In the genomic region with DNA sequence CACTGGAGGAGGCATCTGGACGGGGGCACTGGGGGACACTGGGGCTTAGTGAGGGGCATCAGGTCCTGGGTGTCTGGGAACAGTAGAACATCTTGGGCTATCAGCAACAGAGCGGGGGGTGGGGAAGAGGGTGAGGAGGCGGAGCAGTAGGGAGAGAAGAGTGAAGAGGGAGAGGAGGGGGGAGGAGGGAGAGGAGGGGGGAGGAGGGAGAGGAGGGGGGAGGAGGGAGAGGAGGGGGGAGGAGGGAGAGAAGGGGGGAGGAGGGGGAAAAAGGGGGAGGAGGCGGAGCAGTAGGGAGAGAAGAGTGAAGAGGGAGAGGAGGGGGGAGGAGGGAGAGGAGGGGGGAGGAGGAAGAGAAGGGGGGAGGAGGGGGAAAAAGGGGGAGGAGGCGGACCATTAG, we compare ENCODE assay signal across 8 cellular contexts. TPM values are rescaled to one million over a fixed set of nuclear protein-coding genes. Genes with fewer than 3 reads are reported as not detected.
DNase-seq lines count a peak whose midpoint lies in the region; ATAC-seq, FAIRE-seq and TF ChIP-seq lines count a peak whose summit lies in the region.
"Not testable (repeated sequence)": the region's sequence is repeated elsewhere in the genome, so short reads cannot be mapped to it uniquely, and the experiment has no call there.

No MANE protein-coding gene starts in this region.

- intact Hi-C loops in K562 (cut with micrococcal nuclease): not testable (repeated sequence)

- not testable (repeated sequence) for H3K27ac ChIP-seq in K562 (ENCODE audit: extremely low read depth, low read depth, low read length)
- peak overlapping the region; percentile 50 for H3K27ac ChIP-seq in temporal lobe (ENCODE audit: low read depth, low read length)

- peaks cover 75% of the 10 kb centered on the region; the same call in 1 of the 3 replicates for H3K36me3 ChIP-seq in K562 (ENCODE audit: control insufficient read depth, insufficient read depth, low read length)

- not testable (repeated sequence) for H4K20me1 ChIP-seq in K562 (replicated peaks; ENCODE audit: control insufficient read depth, insufficient read depth, low read length)

- not testable (repeated sequence) for TF ChIP-seq RAD21 in K562 (CRISPR knock-in tag; conservative IDR thresholded peaks at IDR 0.05 in 1 of 2, IDR thresholded peaks at IDR 0.05 in 1 of 2)

- H3K9me3 ChIP-seq in K562 (replicated peaks; ENCODE audit: control insufficient read depth, insufficient read depth, low read depth, low read length): not testable (repeated sequence)

- peak overlapping the region in 1 of 2 experiments; percentile 28; a peak in 2 of 4 replicates for H3K9ac ChIP-seq in K562 (ENCODE audit: insufficient read depth in 1 of 2, low read depth in 2 of 2, low read length in 2 of 2)

- not testable (repeated sequence) for H3K4me2 ChIP-seq in K562 (ENCODE audit: insufficient read depth, low read length)

- in situ Hi-C loops in K562 (cut with MboI): not testable (repeated sequence)

- not testable (repeated sequence) for BruUV-seq in K562 (replicated peaks; lab: Mats Ljungman, UMichigan)

- not testable (repeated sequence) for H3K79me2 ChIP-seq in K562 (ENCODE audit: control insufficient read depth, insufficient read depth, low read length)

- POLR2A ChIA-PET in K562 (lab: Yijun Ruan, JAX): not testable (repeated sequence)

- H2AFZ ChIP-seq in K562 (ENCODE audit: low read depth, low read length): not testable (repeated sequence)

- not testable (repeated sequence) for H3K4me3 ChIP-seq in K562

- H3K27me3 ChIP-seq in K562 (ENCODE audit: control insufficient read depth in 2 of 2, insufficient read depth in 2 of 2, low read length in 2 of 2): not testable (repeated sequence)

- not testable (repeated sequence) for TF ChIP-seq EP300 in K562 (IDR thresholded peaks at IDR 0.05; ENCODE audit: low read length)

- not testable (repeated sequence) for TF ChIP-seq POLR2A in K562 (conservative IDR thresholded peaks at IDR 0.05)

- H3K4me1 ChIP-seq in K562 (replicated peaks in 1 of 2; ENCODE audit: control insufficient read depth in 2 of 2, insufficient read depth in 2 of 2, low read length in 2 of 2): peaks cover 0 to 76% of the 10 kb centered on the region in 2 experiments; a peak in 2 of 5 replicates

- DNase-seq in Ammon's horn (ENCODE audit: low spot score): peak; percentile 90
- peak; percentile 65 for DNase-seq in NCI-H1105 (lab: John Stamatoyannopoulos, UW)
- peak; percentile 56 for DNase-seq in NCI-H510A treated with DMSO at 0.1 percent for 48 hours (lab: John Stamatoyannopoulos, UW)
- DNase-seq in T1000 (lab: John Stamatoyannopoulos, UW): peak; percentile 32
- DNase-seq in K562 (ENCODE audit: extremely low read depth in 1 of 4, low spot score in 3 of 4): peak in 2 of 4 experiments; percentile 29 to 59
- peak; percentile 44 for DNase-seq in fibroblast of peridontal ligament (ENCODE audit: extremely low read depth)
- DNase-seq in medulla oblongata (ENCODE audit: extremely low spot score): peak; percentile 82

- not testable (repeated sequence) for ATAC-seq in K562

- not testable (repeated sequence) for H3K9me1 ChIP-seq in K562 (ENCODE audit: control insufficient read depth, insufficient read depth, low read length)

- 100% methylated on average over 1 of the region's 5 CpGs for WGBS in K562 (ENCODE audit: insufficient coverage, low coverage, missing lambda C conversion rate)

- FAIRE-seq in K562 (lab: Jason Lieb, UNC): not testable (repeated sequence)

- CTCF ChIA-PET in K562 (lab: Yijun Ruan, JAX; ENCODE audit: low intra/inter-chr PET ratio): not testable (repeated sequence)

- TF ChIP-seq CTCF in K562 (IDR thresholded peaks at IDR 0.05 in 2 of 3, conservative IDR thresholded peaks at IDR 0.05 in 1 of 3; ENCODE audit: insufficient read depth in 2 of 3, low read depth in 1 of 3, low read length in 3 of 3): not testable (repeated sequence)

TF ChIP-seq in K562, 482 proteins besides CTCF, POLR2A, EP300 and RAD21:
- TF ChIP-seq, protein P1, sequence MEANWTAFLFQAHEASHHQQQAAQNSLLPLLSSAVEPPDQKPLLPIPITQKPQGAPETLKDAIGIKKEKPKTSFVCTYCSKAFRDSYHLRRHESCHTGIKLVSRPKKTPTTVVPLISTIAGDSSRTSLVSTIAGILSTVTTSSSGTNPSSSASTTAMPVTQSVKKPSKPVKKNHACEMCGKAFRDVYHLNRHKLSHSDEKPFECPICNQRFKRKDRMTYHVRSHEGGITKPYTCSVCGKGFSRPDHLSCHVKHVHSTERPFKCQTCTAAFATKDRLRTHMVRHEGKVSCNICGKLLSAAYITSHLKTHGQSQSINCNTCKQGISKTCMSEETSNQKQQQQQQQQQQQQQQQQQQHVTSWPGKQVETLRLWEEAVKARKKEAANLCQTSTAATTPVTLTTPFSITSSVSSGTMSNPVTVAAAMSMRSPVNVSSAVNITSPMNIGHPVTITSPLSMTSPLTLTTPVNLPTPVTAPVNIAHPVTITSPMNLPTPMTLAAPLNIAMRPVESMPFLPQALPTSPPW (CRISPR knock-in tag; IDR thresholded peaks at IDR 0.05): peak; percentile 35; the same call in 1 of the 2 replicates
- TF ChIP-seq PCBP1 (IDR thresholded peaks at IDR 0.05; ENCODE audit: low read depth, low read length, poor library complexity, severe bottlenecking): peak; percentile 11
TF ChIP-seq in K562: peak in this region for 2; not testable (repeated sequence) for 480.

RNA-seq across cellular contexts. Expression of a gene that starts 13.2 kb away (rescaled TPM):
- total RNA-seq in K562 (2011; cell fraction: chromatin; rRNA removed; ENCODE audit: low replicate concordance): 266 and 844 TPM in 2 replicates
- total RNA-seq in K562 (2011; cell fraction: nucleolus; rRNA removed): 502 and 577 TPM in 2 replicates
- total RNA-seq in K562 (2011; cell fraction: nucleoplasm; rRNA removed): 359 and 406 TPM in 2 replicates
- total RNA-seq in K562 (2014; rRNA removed) (59.0 and 71.5 TPM in 2 replicates), K562 (2014; rRNA removed; fragmentation: Illumina TruSeq; extraction: Trizol) (6.9 and 9.5 TPM in 2 replicates), K562 (2015; rRNA removed; fragmentation: Illumina TruSeq; extraction: Trizol) (26.9 and 32.7 TPM in 2 replicates), K562 (2021) (102 and 103 TPM in 2 replicates), temporal lobe (4.7 TPM)
- polyA plus RNA-seq in K562 (2011; rRNA removed) (17.0 and 42.5 TPM in 2 replicates), K562 (2014; fragmentation: Illumina TruSeq; extraction: Trizol) (13.2 and 29.8 TPM in 2 replicates), K562 (2014; fragmentation: Nextera tagmentation; extraction: Ambion mirVana) (1 to 10 TPM; 1.8 to 2.2 TPM), K562 (2014; rRNA removed) (91.2 and 99.3 TPM in 2 replicates)
- 14.6 and 28.0 TPM in 2 replicates for polyA plus RNA-seq in K562 (2011; cell fraction: cytosol; rRNA removed)
- 444 and 528 TPM in 2 replicates for polyA plus RNA-seq in K562 (2011; cell fraction: nucleus; rRNA removed)
- 61.2 and 74.6 TPM in 2 replicates for polyA plus RNA-seq in K562 (2012)
- polyA minus RNA-seq in K562 (2011; rRNA and poly(A)+ RNA removed): 53.2 and 57.7 TPM in 2 replicates
- 17.9 and 22.2 TPM in 2 replicates for polyA minus RNA-seq in K562 (2011; cell fraction: cytosol; rRNA and poly(A)+ RNA removed)
- 91.7 and 109 TPM in 2 replicates for polyA minus RNA-seq in K562 (2011; cell fraction: nucleus; rRNA and poly(A)+ RNA removed)

RNA-seq across cellular contexts. Expression of a gene that starts 58.2 kb away (rescaled TPM):
- total RNA-seq in K562 (2011; cell fraction: chromatin; rRNA removed; ENCODE audit: low replicate concordance): 67.2 and 276 TPM in 2 replicates
- total RNA-seq in K562 (2011; cell fraction: nucleolus; rRNA removed): 199 and 200 TPM in 2 replicates
- 92.5 and 92.7 TPM in 2 replicates for total RNA-seq in K562 (2011; cell fraction: nucleoplasm; rRNA removed)
- total RNA-seq in K562 (2014; rRNA removed): 34.9 and 39.7 TPM in 2 replicates
- 4.1 and 6.8 TPM in 2 replicates for total RNA-seq in K562 (2014; rRNA removed; fragmentation: Illumina TruSeq; extraction: Trizol)
- total RNA-seq in K562 (2015; rRNA removed; fragmentation: Illumina TruSeq; extraction: Trizol): 19.2 and 20.1 TPM in 2 replicates
- total RNA-seq in K562 (2021): 105 and 119 TPM in 2 replicates
- polyA plus RNA-seq in K562 (2011; rRNA removed): 12.0 and 28.0 TPM in 2 replicates
- 17.5 and 46.7 TPM in 2 replicates for polyA plus RNA-seq in K562 (2011; cell fraction: cytosol; rRNA removed)
- 146 and 297 TPM in 2 replicates for polyA plus RNA-seq in K562 (2011; cell fraction: nucleus; rRNA removed)
- 62.7 and 64.6 TPM in 2 replicates for polyA plus RNA-seq in K562 (2012)
- polyA plus RNA-seq in K562 (2014; fragmentation: Illumina TruSeq; extraction: Trizol): 18.5 and 66.3 TPM in 2 replicates
- polyA plus RNA-seq in K562 (2014; fragmentation: Nextera tagmentation; extraction: Ambion mirVana): 1 to 10 TPM in 1 of 2 experiments, under 1 TPM in 1; 0.34 to 1.7 TPM
- 46.7 and 55.1 TPM in 2 replicates for polyA plus RNA-seq in K562 (2014; rRNA removed)
- 9.8 and 11.1 TPM in 2 replicates for polyA minus RNA-seq in K562 (2011; rRNA and poly(A)+ RNA removed)
- polyA minus RNA-seq in K562 (2011; cell fraction: cytosol; rRNA and poly(A)+ RNA removed): 38.7 and 69.3 TPM in 2 replicates
- 52.6 and 57.9 TPM in 2 replicates for polyA minus RNA-seq in K562 (2011; cell fraction: nucleus; rRNA and poly(A)+ RNA removed)
- 32.2 TPM for total RNA-seq in temporal lobe
